ENCODE assay signal across 15 cellular contexts in the genomic region with DNA sequence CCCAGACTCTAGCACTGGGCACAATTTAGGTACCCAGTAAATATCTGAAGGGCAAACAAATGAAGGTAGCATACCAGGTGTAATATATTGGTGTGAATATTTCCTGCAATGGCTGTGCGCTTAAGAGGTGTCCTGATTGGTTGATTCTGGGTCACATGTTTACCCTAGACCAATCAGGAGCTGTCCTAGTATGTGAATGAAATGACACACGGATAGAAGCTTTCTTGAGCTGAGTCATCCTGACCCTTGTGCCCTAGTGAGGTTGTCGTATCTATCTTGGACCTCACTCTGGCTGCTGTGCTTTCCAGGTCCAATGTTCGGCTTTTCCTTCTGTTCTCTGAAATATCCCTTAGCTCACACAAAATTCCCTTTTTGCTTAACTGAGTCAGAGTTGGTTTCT. TPM values are rescaled to one million over a fixed set of nuclear protein-coding genes. Genes with fewer than 3 reads are reported as not detected.
A peak's percentile ranks its signal among the peaks of the same experiment; 100 is the strongest.
DNase-seq lines count a peak whose midpoint lies in the region; ATAC-seq and TF ChIP-seq lines count a peak whose summit lies in the region.
"Had no signal": no experiment of that assay in that cellular context is flagged by ENCODE, and none has a peak within 500 bp of the region (broad histone marks: within the 10 kb centered on the region; RNA-seq: fewer than 3 reads in every experiment).

No MANE protein-coding gene starts in this region.

- H3F3A ChIP-seq in MM.1S (ENCODE audit: insufficient read depth, low read length): no peaks in the 10 kb centered on the region

- H4K20me1 ChIP-seq in MM.1S (ENCODE audit: insufficient read depth, low read length): no peaks in the 10 kb centered on the region

- no peak overlapping the region for H3K9ac ChIP-seq in MM.1S (ENCODE audit: low read length)

- CTCF ChIA-PET in WTC11 (lab: Charles Lee): no interaction called here

- H3K4me3 ChIP-seq in MM.1S (ENCODE audit: low read length): no peak overlapping the region
- H3K4me3 ChIP-seq: heart right ventricle, uterus had no signal

- POLR2A ChIA-PET in WTC11 (lab: Charles Lee): no interaction called here

- no peak overlapping the region for H3K4me3 Mint-ChIP-seq in WTC11

- peaks cover 0 to 10% of the 10 kb centered on the region in 2 donors for H3K36me3 Mint-ChIP-seq in activated naive CD4-positive, alpha-beta T cell treated with anti-CD3 and anti-CD28 coated beads, Interleukin-2, amount 50 U/mL, for 72 hours
- no peaks in the 10 kb centered on the region for H3K36me3 Mint-ChIP-seq in WTC11

- no peaks in the 10 kb centered on the region for H3K27me3 ChIP-seq in MM.1S (replicated peaks; ENCODE audit: insufficient read depth, low read length)
- H3K27me3 ChIP-seq: heart right ventricle, uterus had no signal

- H3K27ac Mint-ChIP-seq in activated naive CD4-positive, alpha-beta T cell treated with anti-CD3 and anti-CD28 coated beads, Interleukin-2, amount 50 U/mL, for 72 hours: no peak overlapping the region
- peak overlapping the region; percentile 7; the same call in 1 of the 2 replicates for H3K27ac Mint-ChIP-seq in WTC11

- peaks cover 11% of the 10 kb centered on the region for H3K4me1 Mint-ChIP-seq in WTC11

- peak; percentile 56 to 68 for ATAC-seq in activated naive CD4-positive, alpha-beta T cell treated with anti-CD3 and anti-CD28 coated beads, Interleukin-2, amount 50 U/mL, for 72 hours
- ATAC-seq in HG03520 (IDR thresholded peaks at IDR 0.05; ENCODE audit: unreplicated experiment) (peak; percentile 67), WTC11 (0 out of 2 replicates have a peak, but pooled peaks have one; percentile 30), GM21723 (IDR thresholded peaks at IDR 0.05; ENCODE audit: unreplicated experiment) (no peak)
- peak; percentile 52 for ATAC-seq in stimulated activated naive CD8-positive, alpha-beta T cell treated with anti-CD3 and anti-CD28 coated beads, Interleukin-15, Interleukin-2, amounts not matched to agents 100 U/mL and 50 U/mL, for 24 hours
- ATAC-seq: heart right ventricle had no signal

- no peaks in the 10 kb centered on the region for H3K4me1 ChIP-seq in MM.1S (ENCODE audit: low read length)
- H3K4me1 ChIP-seq: heart right ventricle, uterus had no signal

- no peak overlapping the region for H3K4me2 ChIP-seq in MM.1S (ENCODE audit: low read depth, low read length)

- H3K9me2 ChIP-seq in MM.1S (replicated peaks; ENCODE audit: insufficient read depth, low read length): no peaks in the 10 kb centered on the region

- in situ Hi-C loops in KBM-7 (cut with MboI; ENCODE audit: low pct_unique_long_range_greater_than_20kb, low sequenced_read_pairs): no loop called here

- no peaks in the 10 kb centered on the region for H3K27me3 Mint-ChIP-seq in WTC11 (ENCODE audit: low read depth)

- no peaks in the 10 kb centered on the region for H3K79me2 ChIP-seq in MM.1S (ENCODE audit: low read length)

- no peaks in the 10 kb centered on the region for H3K9me3 ChIP-seq in MM.1S (replicated peaks; ENCODE audit: insufficient read depth, low read length)
- H3K9me3 ChIP-seq: heart right ventricle, uterus had no signal

- no peak for TF ChIP-seq CTCF in WTC11 (IDR thresholded peaks at IDR 0.05)
- no peak for TF ChIP-seq CTCF in MM.1S (IDR thresholded peaks at IDR 0.05; ENCODE audit: low read length)

- H2AFZ ChIP-seq in MM.1S (ENCODE audit: low read length): no peak overlapping the region

- H3K36me3 ChIP-seq in MM.1S (replicated peaks; ENCODE audit: insufficient read depth, low read length): no peaks in the 10 kb centered on the region
- H3K36me3 ChIP-seq: heart right ventricle, uterus had no signal

- H3K9me3 Mint-ChIP-seq in activated naive CD4-positive, alpha-beta T cell treated with anti-CD3 and anti-CD28 coated beads, Interleukin-2, amount 50 U/mL, for 72 hours: no peaks in the 10 kb centered on the region
- 0 out of 2 replicates have a peak, but pooled peaks cover 5% of the 10 kb centered on the region for H3K9me3 Mint-ChIP-seq in WTC11

- H3K27ac ChIP-seq in MM.1S (ENCODE audit: low read length): no peak overlapping the region
- H3K27ac ChIP-seq: heart right ventricle, uterus had no signal

- DNase-seq in activated naive CD4-positive, alpha-beta T cell treated with anti-CD3 and anti-CD28 coated beads, Interleukin-2, amount 50 U/mL, for 72 hours (ENCODE audit: low spot score in 2 of 2): no peak
- DNase-seq in activated naive CD4-positive, alpha-beta T cell (lab: John Stamatoyannopoulos, UW): no peak
- no peak for DNase-seq in WTC11 (ENCODE audit: low spot score)
- no peak for DNase-seq in stimulated activated naive CD8-positive, alpha-beta T cell treated with anti-CD3 and anti-CD28 coated beads, Interleukin-15, Interleukin-2, amounts not matched to agents 100 U/mL and 50 U/mL, for 24 hours
- DNase-seq in MM.1S: no peak
- no peak for DNase-seq in KBM-7
- DNase-seq: amniotic stem cell, GF-D8, GOT3, heart right ventricle, NCI-H1048, NCI-H526, uterus had no signal

TF ChIP-seq in WTC11, 78 proteins besides CTCF, POLR2A, EP300 and RAD21:
- TF ChIP-seq USF1 (CRISPR knock-in tag; IDR thresholded peaks at IDR 0.05) (0 out of 2 replicates have a peak, but pooled peaks have one; percentile 22), HMGA2 (CRISPR knock-in tag; IDR thresholded peaks at IDR 0.05) (no peak), USF2 (CRISPR knock-in tag; IDR thresholded peaks at IDR 0.05) (peak; percentile 65; the same call in 1 of the 2 replicates), NR2C2 (CRISPR knock-in tag; IDR thresholded peaks at IDR 0.05) (no peak), NFYB (CRISPR knock-in tag; conservative IDR thresholded peaks at IDR 0.05; ENCODE audit: low read depth) (peak; percentile 44), ZNF263 (CRISPR knock-in tag; IDR thresholded peaks at IDR 0.05; ENCODE audit: low read depth) (no peak)
TF ChIP-seq in WTC11: peak in this region for 3.

RNA-seq across cellular contexts. Expression of gene FOXP1, which starts 58.1 kb away (rescaled TPM):
- 100 to 1,000 TPM; 119 to 199 TPM for total RNA-seq in activated naive CD4-positive, alpha-beta T cell treated with anti-CD3 and anti-CD28 coated beads, Interleukin-2, amount 50 U/mL, for 72 hours
- total RNA-seq in WTC11 (2021): 24.7 to 25.8 TPM (median 25.2 TPM) in 3 replicates
